1 cellular context compared by ENCODE assay signal in genomic region chr2:74481961-74482800, GRCh38.
TF ChIP-seq lines count a peak whose summit lies in the region.

No MANE protein-coding gene starts in this region.

TF ChIP-seq in HepG2, 621 proteins besides CTCF, POLR2A, EP300 and RAD21 (continued from another document and continues in another):
- TF ChIP-seq CSRNP1 (CRISPR knock-in tag; IDR thresholded peaks at IDR 0.05) (no peak; the same call in 1 of the 2 replicates), CBX5 (CRISPR knock-in tag; IDR thresholded peaks at IDR 0.05; ENCODE audit: borderline replicate concordance) (no peak), ZNF441 (CRISPR knock-in tag; IDR thresholded peaks at IDR 0.05; ENCODE audit: borderline replicate concordance) (no peak), NFKB2 (CRISPR knock-in tag; IDR thresholded peaks at IDR 0.05; ENCODE audit: borderline replicate concordance) (peak; percentile 60), SRF (IDR thresholded peaks at IDR 0.05; ENCODE audit: low read depth, low read length) (no peak), ZNF230 (CRISPR knock-in tag; IDR thresholded peaks at IDR 0.05) (no peak; the same call in 1 of the 2 replicates), ZMYM2 (CRISPR knock-in tag; IDR thresholded peaks at IDR 0.05) (no peak), TMF1 (CRISPR knock-in tag; IDR thresholded peaks at IDR 0.05; ENCODE audit: low read depth) (no peak; the same call in none of the 2 replicates), ZC3H13 (CRISPR knock-in tag; IDR thresholded peaks at IDR 0.05) (peak; percentile 60; the same call in 1 of the 2 replicates), NR0B2 (CRISPR knock-in tag; IDR thresholded peaks at IDR 0.05) (peak; percentile 82), PRDM10 (CRISPR knock-in tag; IDR thresholded peaks at IDR 0.05; ENCODE audit: low read depth) (no peak), BCL6 (CRISPR knock-in tag; IDR thresholded peaks at IDR 0.05) (no peak), ZNF512 (CRISPR knock-in tag; IDR thresholded peaks at IDR 0.05) (no peak), SP4 (CRISPR knock-in tag; IDR thresholded peaks at IDR 0.05) (no peak), ZNF775 (CRISPR knock-in tag; IDR thresholded peaks at IDR 0.05; ENCODE audit: borderline replicate concordance) (no peak), FOXA1 (IDR thresholded peaks at IDR 0.05) (no peak), FOXA1 (CRISPR knock-in tag; IDR thresholded peaks at IDR 0.05) (no peak; the same call in 1 of the 2 replicates), THAP11 (CRISPR knock-in tag; IDR thresholded peaks at IDR 0.05) (no peak), ADNP (CRISPR knock-in tag; IDR thresholded peaks at IDR 0.05) (no peak), MLX (CRISPR knock-in tag; IDR thresholded peaks at IDR 0.05) (no peak), KDM2A (CRISPR knock-in tag; IDR thresholded peaks at IDR 0.05; ENCODE audit: borderline replicate concordance, low read depth) (no peak; the same call in 1 of the 2 replicates), RAD51 (IDR thresholded peaks at IDR 0.05; ENCODE audit: borderline replicate concordance) (no peak), AGO2 (optimal IDR thresholded peaks at IDR 0.05; ENCODE audit: low read depth, low read length) (peak; percentile 94), ZFYVE20 (CRISPR knock-in tag; IDR thresholded peaks at IDR 0.05; ENCODE audit: borderline replicate concordance, low read depth) (0 out of 2 replicates have a peak, but pooled peaks have one; percentile 78), SNAI1 (CRISPR knock-in tag; IDR thresholded peaks at IDR 0.05; ENCODE audit: borderline replicate concordance) (peak; percentile 98), NFE2L2 (IDR thresholded peaks at IDR 0.05; ENCODE audit: low read length) (no peak), SNAPC4 (CRISPR knock-in tag; IDR thresholded peaks at IDR 0.05) (no peak; the same call in none of the 2 replicates), ZNF10 (CRISPR knock-in tag; IDR thresholded peaks at IDR 0.05; ENCODE audit: borderline replicate concordance, low read depth) (no peak), ZBTB8A (CRISPR knock-in tag; IDR thresholded peaks at IDR 0.05; ENCODE audit: borderline replicate concordance, low read depth) (no peak), ZNF780A (CRISPR knock-in tag; IDR thresholded peaks at IDR 0.05) (no peak), CREB3 (CRISPR knock-in tag; IDR thresholded peaks at IDR 0.05) (no peak; the same call in 1 of the 2 replicates), HDAC6 (IDR thresholded peaks at IDR 0.05; ENCODE audit: low read depth, low read length) (no peak), ZEB1 (IDR thresholded peaks at IDR 0.05; ENCODE audit: insufficient replicate concordance, low read depth) (no peak), ATF5 (CRISPR knock-in tag; IDR thresholded peaks at IDR 0.05; ENCODE audit: low read depth) (no peak; the same call in 1 of the 2 replicates), U2AF1 (optimal IDR thresholded peaks at IDR 0.05; ENCODE audit: low read depth, low read length) (no peak), HOMEZ (CRISPR knock-in tag; IDR thresholded peaks at IDR 0.05; ENCODE audit: low read depth) (no peak; the same call in 1 of the 2 replicates), ZNF263 (CRISPR knock-in tag; IDR thresholded peaks at IDR 0.05) (peak; percentile 66), RFX3 (CRISPR knock-in tag; IDR thresholded peaks at IDR 0.05) (no peak), LCORL (IDR thresholded peaks at IDR 0.05) (no peak), LCORL (CRISPR knock-in tag; IDR thresholded peaks at IDR 0.05) (no peak), ZNF567 (CRISPR knock-in tag; IDR thresholded peaks at IDR 0.05; ENCODE audit: borderline replicate concordance) (no peak; the same call in 1 of the 2 replicates), FLYWCH1 (CRISPR knock-in tag; IDR thresholded peaks at IDR 0.05) (no peak; the same call in 1 of the 2 replicates), ZNF703 (CRISPR knock-in tag; IDR thresholded peaks at IDR 0.05; ENCODE audit: borderline replicate concordance) (peak; percentile 52; the same call in 1 of the 2 replicates), CENPX (CRISPR knock-in tag; IDR thresholded peaks at IDR 0.05) (no peak), CCDC6 (CRISPR knock-in tag; IDR thresholded peaks at IDR 0.05) (no peak), ZSCAN30 (CRISPR knock-in tag; IDR thresholded peaks at IDR 0.05) (no peak), XRCC5 (optimal IDR thresholded peaks at IDR 0.05; ENCODE audit: low read length) (no peak), ZNF816 (CRISPR knock-in tag; IDR thresholded peaks at IDR 0.05; ENCODE audit: borderline replicate concordance) (no peak), PBX3 (CRISPR knock-in tag; IDR thresholded peaks at IDR 0.05; ENCODE audit: borderline replicate concordance) (no peak)
